In genomic region chr11:128584253-128584652, GRCh38 we compare ENCODE assay signal across 22 cellular contexts.
"Had no signal": no experiment of that assay in that cellular context is flagged by ENCODE, and none has a peak within 500 bp of the region (broad histone marks: within the 10 kb centered on the region; RNA-seq: fewer than 3 reads in every experiment).

No MANE protein-coding gene starts in this region.

- ATAC-seq: effector memory CD8-positive, alpha-beta T cell; gastrocnemius medialis; heart left ventricle; left colon had no signal

- H3K27me3 Mint-ChIP-seq: effector memory CD8-positive, alpha-beta T cell; naive B cell; stimulated activated naive CD8-positive, alpha-beta T cell treated with anti-CD3 and anti-CD28 coated beads, Interleukin-15, Interleukin-2, amounts not matched to agents 100 ng/mL and 50 ng/mL, for 24 hours had no signal

- H3K27ac ChIP-seq: breast epithelium, epithelial cell of prostate had no signal

- H3K36me3 Mint-ChIP-seq: naive B cell, type B pancreatic cell had no signal

- H3K27me3 ChIP-seq: breast epithelium had no signal

- H3K36me3 ChIP-seq: breast epithelium, gastrocnemius medialis, heart left ventricle had no signal

- H3K4me3 ChIP-seq: breast epithelium, gastrocnemius medialis, lung, skin epidermis had no signal

- H3K9me3 ChIP-seq: breast epithelium, gastrocnemius medialis, heart left ventricle had no signal

- H3K27ac Mint-ChIP-seq: activated naive CD8-positive, alpha-beta T cell treated with anti-CD3 and anti-CD28 coated beads, Interleukin-2, amount 10 ng/mL, durations not matched to agents 7 days and 5 days; type B pancreatic cell had no signal

- H3K4me1 ChIP-seq: breast epithelium had no signal

- H3K4me3 Mint-ChIP-seq: activated naive CD8-positive, alpha-beta T cell treated with anti-CD3 and anti-CD28 coated beads, Interleukin-2, amount 10 ng/mL, durations not matched to agents 7 days and 5 days; effector memory CD8-positive, alpha-beta T cell; stimulated activated naive CD8-positive, alpha-beta T cell treated with anti-CD3 and anti-CD28 coated beads, Interleukin-15, Interleukin-2, amounts not matched to agents 100 ng/mL and 50 ng/mL, for 24 hours; type B pancreatic cell had no signal

- H3K9me3 Mint-ChIP-seq: activated naive CD8-positive, alpha-beta T cell treated with anti-CD3 and anti-CD28 coated beads, Interleukin-2, amount 10 ng/mL, durations not matched to agents 7 days and 5 days; effector memory CD8-positive, alpha-beta T cell; naive B cell; stimulated activated naive CD8-positive, alpha-beta T cell treated with anti-CD3 and anti-CD28 coated beads, Interleukin-15, Interleukin-2, amounts not matched to agents 100 ng/mL and 50 ng/mL, for 24 hours; type B pancreatic cell had no signal

- DNase-seq: activated CD4-positive, alpha-beta T cell treated with anti-CD3 and anti-CD28 coated beads, Interleukin-2, amount 50 U/mL, for 4 hours; activated CD4-positive, CD25-positive, alpha-beta regulatory T cell treated with anti-CD3 and anti-CD28 coated beads, Interleukin-2, amount 50 U/mL, for 72 hours; activated effector memory CD4-positive, alpha-beta T cell treated with anti-CD3 and anti-CD28 coated beads, Interleukin-2, amount 50 U/mL, for 16 hours; activated naive CD8-positive, alpha-beta T cell treated with anti-CD3 and anti-CD28 coated beads, Interleukin-2, amount 10 ng/mL, durations not matched to agents 7 days and 5 days; activated T-cell treated with anti-CD3 and anti-CD28 coated beads, Interleukin-2, amount 50 U/mL, for 1 hour; anterior cingulate cortex; dermis blood vessel endothelial cell; effector memory CD8-positive, alpha-beta T cell; gastrocnemius medialis; heart left ventricle; left colon; naive B cell; posterior cingulate gyrus; stimulated activated CD4-positive, alpha-beta T cell treated with anti-CD3 and anti-CD28 coated beads, Interleukin-4, amount 100 ng/mL, for 4 hours; stimulated activated CD8-positive, alpha-beta memory T cell treated with anti-CD3 and anti-CD28 coated beads, Interleukin-4, amount 100 ng/mL, for 48 hours; T-helper 9 cell had no signal
